ENCODE assay signal across 10 cellular contexts in genomic region chr2:207162319-207162718, GRCh38. TPM values are rescaled to one million over a fixed set of nuclear protein-coding genes. Genes with fewer than 3 reads are reported as not detected.
DNase-seq lines count a peak whose midpoint lies in the region; ATAC-seq and TF ChIP-seq lines count a peak whose summit lies in the region.
"Had no signal": no experiment of that assay in that cellular context is flagged by ENCODE, and none has a peak within 500 bp of the region (broad histone marks: within the 10 kb centered on the region; RNA-seq: fewer than 3 reads in every experiment).

No MANE protein-coding gene starts in this region.

- H3K79me2 ChIP-seq in SK-N-SH (ENCODE audit: insufficient read depth) (peaks cover 85% of the 10 kb centered on the region), OCI-LY7 (ENCODE audit: insufficient read depth, low read depth, low read length) (no peaks in the 10 kb centered on the region)

- POLR2A ChIA-PET in SK-N-SH (lab: Yijun Ruan, JAX): interaction anchor here (1.0 to 1.9 kb wide), 8 partner anchors 73 to 311 kb away, joined by 3 to 9 read pairs (median 4); no protein-coding TSS in a partner anchor
- POLR2A ChIA-PET in OCI-LY7 (lab: Charles Lee): no interaction called here

- TF ChIP-seq EP300 in SK-N-SH (IDR thresholded peaks at IDR 0.05; ENCODE audit: borderline replicate concordance in 1 of 2, low read depth in 1 of 2, low read length in 1 of 2) (no peak), sigmoid colon (IDR thresholded peaks at IDR 0.05) (peak in 3 of 4 donors; percentile 62 to 91 (median 67))

- intact Hi-C loops in sigmoid colon (cut with DNase I): loop anchor here (5.0 to 10.0 kb wide), 2 partner anchors 75 to 462 kb away; partner anchors contain the start of gene METTL21A
- intact Hi-C loops in OCI-LY7 (cut with micrococcal nuclease; ENCODE audit: unreplicated experiment): no loop called here

- H3K4me1 ChIP-seq in SK-N-SH (ENCODE audit: control insufficient read depth in 1 of 2, insufficient read depth in 2 of 2, low read depth in 1 of 2, low read length in 1 of 2) (peaks cover 22 to 40% of the 10 kb centered on the region in 2 experiments), sigmoid colon (peaks cover 0 to 60% (median 52%) of the 10 kb centered on the region in 4 donors), OCI-LY7 (ENCODE audit: insufficient read depth, low read length, poor library complexity, severe bottlenecking) (no peaks in the 10 kb centered on the region)

- H3K9ac ChIP-seq in SK-N-SH: peak overlapping the region; percentile 96

- H3K4me3 ChIP-seq in SK-N-SH (ENCODE audit: low read depth in 2 of 2, low read length in 1 of 2): peak overlapping the region; percentile 91 to 93
- peak overlapping the region; percentile 91 for H3K4me3 ChIP-seq in fibroblast of pulmonary artery (replicated peaks; ENCODE audit: low read depth, low read length)
- peak overlapping the region; percentile 57 to 92 (median 78) for H3K4me3 ChIP-seq in sigmoid colon
- no peak overlapping the region for H3K4me3 ChIP-seq in OCI-LY7 (ENCODE audit: low read depth, low read length, poor library complexity, severe bottlenecking)

- TF ChIP-seq CTCF in SK-N-SH (IDR thresholded peaks at IDR 0.05) (no peak), fibroblast of pulmonary artery (IDR thresholded peaks at IDR 0.05; ENCODE audit: low read length, missing control alignments) (no peak), sigmoid colon (IDR thresholded peaks at IDR 0.05) (no peak), OCI-LY7 (conservative IDR thresholded peaks at IDR 0.05; ENCODE audit: low read length) (no peak)

- peaks cover 29% of the 10 kb centered on the region for H3F3A ChIP-seq in SK-N-SH (replicated peaks; ENCODE audit: insufficient read depth)

- CTCF ChIA-PET in SK-N-SH (lab: Yijun Ruan, JAX) (interaction anchor here (0.7 to 10.4 kb wide), 8 partner anchors 10 to 362 kb away, joined by 3 to 87 read pairs (median 4); no protein-coding TSS in a partner anchor), OCI-LY7 (lab: Charles Lee; ENCODE audit: unreplicated experiment) (no interaction called here)

- H4K20me1 ChIP-seq in SK-N-SH (ENCODE audit: insufficient read depth) (peaks cover 59% of the 10 kb centered on the region), OCI-LY7 (ENCODE audit: insufficient read depth, low read length) (no peaks in the 10 kb centered on the region)

- no peaks in the 10 kb centered on the region for H3K9me2 ChIP-seq in SK-N-SH
- no peaks in the 10 kb centered on the region for H3K9me2 ChIP-seq in OCI-LY7 (ENCODE audit: insufficient read depth, low read length)

- peak overlapping the region; percentile 83 for H3K4me2 ChIP-seq in SK-N-SH
- no peak overlapping the region for H3K4me2 ChIP-seq in OCI-LY7 (ENCODE audit: low read length)

- BruUV-seq in OCI-LY7 (replicated peaks; lab: Mats Ljungman, UMichigan): no TSS peak

- TF ChIP-seq RAD21 in SK-N-SH (IDR thresholded peaks at IDR 0.05; ENCODE audit: low read length): no peak

- H3K9me3 ChIP-seq in SK-N-SH: no peaks in the 10 kb centered on the region
- H3K9me3 ChIP-seq in sigmoid colon: no peaks in the 10 kb centered on the region
- no peaks in the 10 kb centered on the region for H3K9me3 ChIP-seq in OCI-LY7 (ENCODE audit: low read length)

- H3K36me3 ChIP-seq in SK-N-SH (replicated peaks in 1 of 2; ENCODE audit: control insufficient read depth in 1 of 2, insufficient read depth in 2 of 2, low read length in 1 of 2) (peaks cover 4 to 9% of the 10 kb centered on the region in 2 experiments), sigmoid colon (no peaks in the 10 kb centered on the region), OCI-LY7 (ENCODE audit: insufficient read depth, low read length) (no peaks in the 10 kb centered on the region)

- WGBS in SK-N-SH (ENCODE audit: low lambda C conversion rate): 18% methylated on average over 8 of the region's 8 CpGs
- WGBS in sigmoid colon, 2 donors: 76 to 86% methylated on average over 8 of the region's 8 CpGs

- ATAC-seq in GM18505 (IDR thresholded peaks at IDR 0.05; ENCODE audit: unreplicated experiment): no peak

- H3K27ac ChIP-seq in SK-N-SH (ENCODE audit: low read depth in 2 of 2, low read length in 1 of 2) (peak overlapping the region; percentile 91 to 98), sigmoid colon (peak overlapping the region; percentile 96 to 100 (median 100)), OCI-LY7 (ENCODE audit: low read depth, low read length, poor library complexity, severe bottlenecking) (no peak overlapping the region)

- H2AFZ ChIP-seq in SK-N-SH (ENCODE audit: low read depth) (no peak overlapping the region), OCI-LY7 (ENCODE audit: low read length) (no peak overlapping the region)

- no peak for TF ChIP-seq POLR2A in sigmoid colon (IDR thresholded peaks at IDR 0.05)
- no peak for TF ChIP-seq POLR2A in GM18505 (IDR thresholded peaks at IDR 0.05; ENCODE audit: borderline replicate concordance, extremely low read depth, insufficient read depth, insufficient read length)

- DNase-seq in EL: peak; percentile 65
- no peak for DNase-seq in SK-N-SH
- peak; percentile 48 for DNase-seq in fibroblast of pulmonary artery (ENCODE audit: low read depth)
- DNase-seq in sigmoid colon: no peak
- no peak for DNase-seq in activated CD4-positive, CD25-positive, alpha-beta regulatory T cell treated with anti-CD3 and anti-CD28 coated beads, Interleukin-2, amount 50 U/mL, for 72 hours
- no peak for DNase-seq in H4 (ENCODE audit: low spot score)
- DNase-seq in OCI-LY7 (ENCODE audit: low spot score): no peak
- DNase-seq: activated naive CD4-positive, alpha-beta T cell treated with anti-CD3 and anti-CD28 coated beads for 36 hours; naive B cell had no signal

- H3K27me3 ChIP-seq in SK-N-SH (ENCODE audit: insufficient read depth) (no peaks in the 10 kb centered on the region), sigmoid colon (no peaks in the 10 kb centered on the region)

TF ChIP-seq in SK-N-SH, 30 proteins besides CTCF, POLR2A, EP300 and RAD21:
- TF ChIP-seq, protein P1, sequence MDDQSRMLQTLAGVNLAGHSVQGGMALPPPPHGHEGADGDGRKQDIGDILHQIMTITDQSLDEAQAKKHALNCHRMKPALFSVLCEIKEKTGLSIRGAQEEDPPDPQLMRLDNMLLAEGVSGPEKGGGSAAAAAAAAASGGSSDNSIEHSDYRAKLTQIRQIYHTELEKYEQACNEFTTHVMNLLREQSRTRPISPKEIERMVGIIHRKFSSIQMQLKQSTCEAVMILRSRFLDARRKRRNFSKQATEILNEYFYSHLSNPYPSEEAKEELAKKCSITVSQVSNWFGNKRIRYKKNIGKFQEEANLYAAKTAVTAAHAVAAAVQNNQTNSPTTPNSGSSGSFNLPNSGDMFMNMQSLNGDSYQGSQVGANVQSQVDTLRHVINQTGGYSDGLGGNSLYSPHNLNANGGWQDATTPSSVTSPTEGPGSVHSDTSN (IDR thresholded peaks at IDR 0.05): 0 out of 2 replicates have a peak, but pooled peaks have one; percentile 41
- TF ChIP-seq POLR2AphosphoS5 (IDR thresholded peaks at IDR 0.05; ENCODE audit: low read depth, low read length) (0 out of 2 replicates have a peak, but pooled peaks have one; percentile 13), TCF12 (IDR thresholded peaks at IDR 0.05) (0 out of 2 replicates have a peak, but pooled peaks have one; percentile 11), NRF1 (IDR thresholded peaks at IDR 0.05; ENCODE audit: low read depth, low read length) (no peak), YY1 (IDR thresholded peaks at IDR 0.05; ENCODE audit: low read depth) (no peak), FOSL2 (IDR thresholded peaks at IDR 0.05; ENCODE audit: borderline replicate concordance, low read depth) (peak; percentile 19; the same call in 1 of the 2 replicates)
- TF ChIP-seq, protein P2, sequence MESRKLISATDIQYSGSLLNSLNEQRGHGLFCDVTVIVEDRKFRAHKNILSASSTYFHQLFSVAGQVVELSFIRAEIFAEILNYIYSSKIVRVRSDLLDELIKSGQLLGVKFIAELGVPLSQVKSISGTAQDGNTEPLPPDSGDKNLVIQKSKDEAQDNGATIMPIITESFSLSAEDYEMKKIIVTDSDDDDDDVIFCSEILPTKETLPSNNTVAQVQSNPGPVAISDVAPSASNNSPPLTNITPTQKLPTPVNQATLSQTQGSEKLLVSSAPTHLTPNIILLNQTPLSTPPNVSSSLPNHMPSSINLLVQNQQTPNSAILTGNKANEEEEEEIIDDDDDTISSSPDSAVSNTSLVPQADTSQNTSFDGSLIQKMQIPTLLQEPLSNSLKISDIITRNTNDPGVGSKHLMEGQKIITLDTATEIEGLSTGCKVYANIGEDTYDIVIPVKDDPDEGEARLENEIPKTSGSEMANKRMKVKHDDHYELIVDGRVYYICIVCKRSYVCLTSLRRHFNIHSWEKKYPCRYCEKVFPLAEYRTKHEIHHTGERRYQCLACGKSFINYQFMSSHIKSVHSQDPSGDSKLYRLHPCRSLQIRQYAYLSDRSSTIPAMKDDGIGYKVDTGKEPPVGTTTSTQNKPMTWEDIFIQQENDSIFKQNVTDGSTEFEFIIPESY (IDR thresholded peaks at IDR 0.05; ENCODE audit: borderline replicate concordance, low read depth): no peak

RNA-seq across cellular contexts. Expression of gene KLF7, which starts 3.4 kb away (rescaled TPM):
- 7.5 and 12.8 TPM in 2 replicates for polyA plus RNA-seq in SK-N-SH (2012; rRNA removed)
- polyA plus RNA-seq in SK-N-SH (2012; cell fraction: cytosol; rRNA removed): 4.9 and 5.2 TPM in 2 replicates
- polyA plus RNA-seq in SK-N-SH (2012; cell fraction: nucleus; rRNA removed): 12.9 and 16.8 TPM in 2 replicates
- 10 to 100 TPM; 21.2 to 52.1 (median 25.1) TPM for total RNA-seq in sigmoid colon
- 1 to 10 TPM in 1 of 3 donors, under 1 TPM in 2; 0.60 to 7.8 (median 0.69) TPM for polyA plus RNA-seq in sigmoid colon
- total RNA-seq in H4 (2014; rRNA removed; shearing (Covaris generic)): 2.6 and 6.8 TPM in 2 replicates
- total RNA-seq in OCI-LY7 (2014; rRNA removed; shearing (Covaris generic)): 0.08 TPM in 1 of 2 replicates, not detected in the other
- 0.35 TPM in 1 of 2 replicates, not detected in the other for total RNA-seq in OCI-LY7 (2022)

Comparison
In these comparisons a context has a peak if more than half of its experiments do, and no peak if none do; other contexts are left out.
1. DNase-seq: peak in EL (single experiment) and fibroblast of pulmonary artery (single experiment); none in SK-N-SH (single experiment), sigmoid colon (single experiment), activated CD4-positive, CD25-positive, alpha-beta regulatory T cell treated with anti-CD3 and anti-CD28 coated beads, Interleukin-2, amount 50 U/mL, for 72 hours (single experiment), H4 (single experiment) and OCI-LY7 (single experiment).